ENCODE assay signal across 9 cellular contexts in genomic region chr11:11849127-11849746, GRCh38. TPM values are rescaled to one million over a fixed set of nuclear protein-coding genes. Genes with fewer than 3 reads are reported as not detected.
DNase-seq lines count a peak whose midpoint lies in the region; FAIRE-seq and TF ChIP-seq lines count a peak whose summit lies in the region.
"Had no signal": no experiment of that assay in that cellular context is flagged by ENCODE, and none has a peak within 500 bp of the region (broad histone marks: within the 10 kb centered on the region; RNA-seq: fewer than 3 reads in every experiment).

No MANE protein-coding gene starts in this region.

- peaks cover 2% of the 10 kb centered on the region for H3K36me3 Mint-ChIP-seq in T-helper 2 cell treated with Interferon-gamma antibody and Interleukin-4, amounts not matched to agents 5 μg/mL and 100 μg/mL, for 36 hours (ENCODE audit: low read depth)

- H3K9me3 ChIP-seq in HEK293 (ENCODE audit: control insufficient read depth, insufficient read depth, low read depth, low read length) (no peaks in the 10 kb centered on the region), kidney (ENCODE audit: control insufficient read depth in 1 of 2, low read length in 2 of 2) (no peaks in the 10 kb centered on the region)

- H3K4me3 ChIP-seq in HEK293 (ENCODE audit: low read depth, low read length) (no peak overlapping the region), astrocyte of the spinal cord (ENCODE audit: low read depth, low read length) (no peak overlapping the region), kidney (ENCODE audit: low read length in 2 of 2) (no peak overlapping the region)
- H3K4me3 ChIP-seq: BLaER1 treated with 17β-estradiol and CSF1 and Interleukin-3, amounts not matched to agents 10 nM and 100 nM had no signal

- in situ Hi-C loops in astrocyte of the spinal cord (cut with HindIII; ENCODE audit: low sequenced_read_pairs), result no loop called here

- POLR2A ChIA-PET in HEK293 (lab: Yijun Ruan, JAX), result interaction anchor here (0.6 to 0.7 kb wide), 3 partner anchors 988 to 1314 kb away, joined by 3 to 4 read pairs (median 3); partner anchors contain the start of gene EIF4G2

- H3K4me1 Mint-ChIP-seq in T-helper 2 cell treated with Interferon-gamma antibody and Interleukin-4, amounts not matched to agents 5 μg/mL and 100 μg/mL, for 36 hours (ENCODE audit: low read depth), result peaks cover 56% of the 10 kb centered on the region

- H3K4me1 ChIP-seq in HEK293 (ENCODE audit: control insufficient read depth, insufficient read depth, low read length) (peaks cover 2% of the 10 kb centered on the region; the same call in 1 of the 2 replicates), kidney (ENCODE audit: control insufficient read depth in 1 of 2, insufficient read depth in 1 of 2, low read depth in 1 of 2, low read length in 2 of 2) (peaks cover 11 to 19% of the 10 kb centered on the region in 2 donors)

- H3K27me3 Mint-ChIP-seq in T-helper 2 cell treated with Interferon-gamma antibody and Interleukin-4, amounts not matched to agents 5 μg/mL and 100 μg/mL, for 36 hours (ENCODE audit: low read depth), result no peaks in the 10 kb centered on the region

- H3K27ac ChIP-seq in HEK293 (ENCODE audit: extremely low read depth, low read depth, low read length) (no peak overlapping the region), kidney (ENCODE audit: low read depth in 2 of 2, low read length in 2 of 2) (no peak overlapping the region)
- H3K27ac ChIP-seq: BLaER1 treated with 17β-estradiol and CSF1 and Interleukin-3, amounts not matched to agents 10 nM and 100 nM had no signal

- intact Hi-C loops in kidney (cut with DNase I), result no loop called here

- DNase-seq in NCI-H2081 (lab: John Stamatoyannopoulos, UW), result peak; percentile 61 to 64
- no peak for DNase-seq in NCI-H2081 treated with DMSO at 0.1 percent for 48 hours (lab: John Stamatoyannopoulos, UW)
- peak; percentile 84 for DNase-seq in MV-4-11 (lab: John Stamatoyannopoulos, UW)
- peak; percentile 53 for DNase-seq in T-helper 2 cell treated with Interferon-gamma antibody and Interleukin-4, amounts not matched to agents 5 μg/mL and 100 μg/mL, for 36 hours (ENCODE audit: low spot score)
- DNase-seq in astrocyte of the spinal cord (ENCODE audit: low read depth, low spot score), result peak; percentile 58
- DNase-seq in kidney, result no peak
- peak; percentile 49 for DNase-seq in stimulated activated CD4-positive, alpha-beta T cell treated with anti-CD3 and anti-CD28 coated beads, Interleukin-2, amount 100 ng/mL, for 4 hours (ENCODE audit: low read depth)

- H3K36me3 ChIP-seq in HEK293 (ENCODE audit: control insufficient read depth in 2 of 2, insufficient read depth in 1 of 2, low read length in 2 of 2), result no peaks in the 10 kb centered on the region
- H3K36me3 ChIP-seq in kidney (ENCODE audit: control insufficient read depth in 1 of 2, insufficient read depth in 2 of 2, low read length in 2 of 2), result no peaks in the 10 kb centered on the region

- no peak overlapping the region for H3K27ac Mint-ChIP-seq in T-helper 2 cell treated with Interferon-gamma antibody and Interleukin-4, amounts not matched to agents 5 μg/mL and 100 μg/mL, for 36 hours

- no peaks in the 10 kb centered on the region for H3K9me3 Mint-ChIP-seq in T-helper 2 cell treated with Interferon-gamma antibody and Interleukin-4, amounts not matched to agents 5 μg/mL and 100 μg/mL, for 36 hours

- no peak overlapping the region for H3K9ac ChIP-seq in kidney (ENCODE audit: low read length in 2 of 2)
- H3K9ac ChIP-seq: BLaER1 treated with 17β-estradiol and CSF1 and Interleukin-3, amounts not matched to agents 10 nM and 100 nM had no signal

- CTCF ChIA-PET in HEK293 (lab: Yijun Ruan, JAX), result interaction anchor here (0.6 to 1.4 kb wide), 21 partner anchors 9 to 373 kb away, joined by 3 to 7 read pairs (median 4); no protein-coding TSS in a partner anchor

- FAIRE-seq in kidney (lab: Jason Lieb, UNC), result no peak

- TF ChIP-seq CTCF in HEK293 (tag by site-specific recombination; IDR thresholded peaks at IDR 0.05), result peak; percentile 49; the same call in 1 of the 2 replicates
- peak; percentile 71 for TF ChIP-seq CTCF in astrocyte of the spinal cord (IDR thresholded peaks at IDR 0.05; ENCODE audit: low read depth, low read length)
- peak; percentile 65 for TF ChIP-seq CTCF in kidney (IDR thresholded peaks at IDR 0.05; ENCODE audit: borderline replicate concordance, extremely low read depth, insufficient read depth)

- H3K4me3 Mint-ChIP-seq in T-helper 2 cell treated with Interferon-gamma antibody and Interleukin-4, amounts not matched to agents 5 μg/mL and 100 μg/mL, for 36 hours, result no peak overlapping the region

TF ChIP-seq in HEK293, 187 proteins besides CTCF, POLR2A, EP300 and RAD21 (continues in another document):
- TF ChIP-seq ZNF704 (tag by site-specific recombination; IDR thresholded peaks at IDR 0.05), result no peak
- TF ChIP-seq WT1 (tag by site-specific recombination; IDR thresholded peaks at IDR 0.05), result no peak
- no peak for TF ChIP-seq ZFHX2 (tag by site-specific recombination; conservative IDR thresholded peaks at IDR 0.05)
- TF ChIP-seq ZNF133 (tag by site-specific recombination; IDR thresholded peaks at IDR 0.05), result no peak
- no peak for TF ChIP-seq ZNF623 (tag by site-specific recombination; IDR thresholded peaks at IDR 0.05)
- TF ChIP-seq ZNF426 (tag by site-specific recombination; IDR thresholded peaks at IDR 0.05), result no peak
- no peak for TF ChIP-seq ZNF501 (tag by site-specific recombination; IDR thresholded peaks at IDR 0.05)
- TF ChIP-seq ZSCAN16 (tag by site-specific recombination; IDR thresholded peaks at IDR 0.05), result no peak
- TF ChIP-seq ZNF558 (tag by site-specific recombination; IDR thresholded peaks at IDR 0.05), result no peak
- TF ChIP-seq ZNF660 (tag by site-specific recombination; IDR thresholded peaks at IDR 0.05), result 0 out of 2 replicates have a peak, but pooled peaks have one; percentile 39
- TF ChIP-seq ZNF223 (tag by site-specific recombination; IDR thresholded peaks at IDR 0.05), result no peak
- no peak for TF ChIP-seq ZNF26 (tag by site-specific recombination; IDR thresholded peaks at IDR 0.05)
- TF ChIP-seq ZXDB (tag by site-specific recombination; IDR thresholded peaks at IDR 0.05), result 0 out of 2 replicates have a peak, but pooled peaks have one; percentile 21
- TF ChIP-seq PRDM6 (tag by site-specific recombination; IDR thresholded peaks at IDR 0.05), result no peak
- no peak for TF ChIP-seq RBAK (tag by site-specific recombination; IDR thresholded peaks at IDR 0.05)
- TF ChIP-seq PBX3 (CRISPR knock-in tag; IDR thresholded peaks at IDR 0.05), result no peak
- TF ChIP-seq ZNF664 (tag by site-specific recombination; IDR thresholded peaks at IDR 0.05), result no peak
- no peak for TF ChIP-seq ZNF707 (tag by site-specific recombination; IDR thresholded peaks at IDR 0.05)
- no peak for TF ChIP-seq SCRT1 (tag by site-specific recombination; IDR thresholded peaks at IDR 0.05; ENCODE audit: borderline replicate concordance)
- no peak for TF ChIP-seq ZNF324 (tag by site-specific recombination; IDR thresholded peaks at IDR 0.05)
- no peak for TF ChIP-seq ZNF10 (tag by site-specific recombination; IDR thresholded peaks at IDR 0.05)

RNA-seq across cellular contexts. Expression of gene USP47, which starts 7.5 kb away (rescaled TPM):
- 43.3 TPM for total RNA-seq in kidney
- 16.3 TPM for polyA plus RNA-seq in kidney (ENCODE audit: insufficient read depth, low read depth, low replicate concordance)

Comparison
In these comparisons a context has a peak if more than half of its experiments do, and no peak if none do; other contexts are left out.
1. DNase-seq: peak in NCI-H2081 (2 of 2), MV-4-11 (single experiment), T-helper 2 cell treated with Interferon-gamma antibody and Interleukin-4, amounts not matched to agents 5 μg/mL and 100 μg/mL, for 36 hours (single experiment), astrocyte of the spinal cord (single experiment) and stimulated activated CD4-positive, alpha-beta T cell treated with anti-CD3 and anti-CD28 coated beads, Interleukin-2, amount 100 ng/mL, for 4 hours (single experiment); none in NCI-H2081 treated with DMSO at 0.1 percent for 48 hours (single experiment) and kidney (single experiment).
2. Peak in every context shown above with its lines, with median percentiles within 50 percentile points of each other: CTCF ChIP-seq.